25 cellular contexts compared by ENCODE assay signal in the genomic region with DNA sequence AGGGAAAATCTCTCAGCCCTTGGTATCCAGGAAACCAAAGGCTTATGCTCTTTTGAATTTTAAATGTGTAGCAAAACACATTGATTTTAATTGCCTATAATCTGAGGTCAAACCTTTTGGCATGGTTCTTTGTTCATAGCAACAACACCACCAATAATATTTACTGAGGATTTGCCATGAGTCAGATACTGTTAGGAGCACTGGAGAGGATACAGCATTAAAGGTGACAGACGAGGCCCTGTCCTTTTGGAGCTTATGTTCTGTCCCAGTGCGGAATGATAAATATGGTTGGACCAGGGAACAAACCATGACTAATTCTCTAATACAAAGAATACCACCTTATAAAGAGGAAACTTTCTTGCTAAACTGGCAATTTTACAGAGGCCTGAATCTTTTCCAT.
DNase-seq lines count a peak whose midpoint lies in the region; ATAC-seq and TF ChIP-seq lines count a peak whose summit lies in the region.
"Had no signal": no experiment of that assay in that cellular context is flagged by ENCODE, and none has a peak within 500 bp of the region (broad histone marks: within the 10 kb centered on the region; RNA-seq: fewer than 3 reads in every experiment).

No MANE protein-coding gene starts in this region.

- H3K27ac ChIP-seq in ectodermal cell (ENCODE audit: insufficient read depth, low read depth, low read length, poor library complexity, severe bottlenecking): peak overlapping the region; percentile 21
- H3K27ac ChIP-seq: Peyer's patch had no signal

- 91 to 95% methylated on average over 2 of the region's 2 CpGs for WGBS in ectodermal cell, 2 experiments

- no peaks in the 10 kb centered on the region for H3K27me3 ChIP-seq in ectodermal cell (ENCODE audit: control insufficient read depth, insufficient read depth, low read length, poor library complexity, severe bottlenecking)
- H3K27me3 ChIP-seq: Peyer's patch had no signal

- H3K36me3 ChIP-seq in ectodermal cell (ENCODE audit: control insufficient read depth, insufficient read depth, low read length): no peaks in the 10 kb centered on the region
- H3K36me3 ChIP-seq: HAP-1, Peyer's patch had no signal

- H3K4me3 ChIP-seq in ectodermal cell (ENCODE audit: insufficient read depth, low read depth, low read length): no peak overlapping the region
- no peak overlapping the region for H3K4me3 ChIP-seq in retinal pigment epithelial cell (ENCODE audit: low read length)
- H3K4me3 ChIP-seq: GM12878, HAP-1, Peyer's patch had no signal

- DNase-seq in Right ventricle myocardium inferior (ENCODE audit: missing footprints) (no peak), cardiac septum (ENCODE audit: low spot score) (no peak), NCI-H69 (lab: John Stamatoyannopoulos, UW) (peak; percentile 60), retinal pigment epithelial cell (ENCODE audit: low read depth) (peak; percentile 44), HUDEP-2 (lab: John Stamatoyannopoulos, UW; ENCODE audit: unreplicated experiment in 76 of 76) (no peak), GM19238 (ENCODE audit: insufficient read length, low spot score) (no peak), NOMO-1 treated with dmso at 0.1 percent for 144 hours (lab: John Stamatoyannopoulos, UW; ENCODE audit: unreplicated experiment) (no peak)
- DNase-seq: 8988T, DMS79, EL, GDM1, GOT3, HFFc6, NCI-H1092, NCI-H1417 treated with DMSO at 0.1 percent for 48 hours, NCI-H187 treated with DMSO at 0.1 percent for 48 hours, NCI-H2171 treated with DMSO at 0.1 percent for 48 hours, NCI-H345, NCI-H510A treated with DMSO at 0.1 percent for 48 hours, NCI-H82, Peyer's patch had no signal

- intact Hi-C loops in Right ventricle myocardium inferior (cut with DNase I): no loop called here
- intact Hi-C loops in cardiac septum (cut with DNase I): no loop called here

- H3K4me1 ChIP-seq in ectodermal cell (ENCODE audit: control insufficient read depth, insufficient read depth, low read length): peaks cover 5% of the 10 kb centered on the region
- H3K4me1 ChIP-seq: HAP-1, Peyer's patch had no signal

- ATAC-seq in Right ventricle myocardium inferior: peak; percentile 54
- ATAC-seq: GM12878, SK-N-SH treated with all-trans-retinoic acid at 6 μM for 48 hours had no signal

- TF ChIP-seq CTCF in retinal pigment epithelial cell (conservative IDR thresholded peaks at IDR 0.05; ENCODE audit: low read depth, low read length): no peak

- no peaks in the 10 kb centered on the region for H3K9me3 ChIP-seq in ectodermal cell (ENCODE audit: control insufficient read depth, low read length)
- H3K9me3 ChIP-seq: HAP-1, Peyer's patch had no signal

Comparison
In these comparisons a context has a peak if more than half of its experiments do, and no peak if none do; other contexts are left out.
1. DNase-seq: peak in NCI-H69 (single experiment) and retinal pigment epithelial cell (single experiment); none in Right ventricle myocardium inferior (single experiment), cardiac septum (single experiment), HUDEP-2 (0 of 76), GM19238 (single experiment) and NOMO-1 treated with dmso at 0.1 percent for 144 hours (single experiment).